Comparison of ENCODE assay signal across 18 cellular contexts in genomic region chr7:112199672-112200071, GRCh38.
"Had no signal": no experiment of that assay in that cellular context is flagged by ENCODE, and none has a peak within 500 bp of the region (broad histone marks: within the 10 kb centered on the region; RNA-seq: fewer than 3 reads in every experiment).

No MANE protein-coding gene starts in this region.

- H3K36me3 ChIP-seq: esophagus squamous epithelium, gastroesophageal sphincter, left ventricle myocardium inferior, lower lobe of right lung, neural progenitor cell, sigmoid colon had no signal

- H3K9ac ChIP-seq: neural progenitor cell had no signal

- H3K9me3 ChIP-seq: esophagus squamous epithelium, gastroesophageal sphincter, left ventricle myocardium inferior, lower lobe of right lung, psoas muscle, sigmoid colon had no signal

- H3K4me3 ChIP-seq: esophagus squamous epithelium, gastroesophageal sphincter, left ventricle myocardium inferior, lower lobe of right lung, neural progenitor cell, psoas muscle, sigmoid colon had no signal

- DNase-seq: effector memory CD4-positive, alpha-beta T cell; esophagus squamous epithelium; glutamatergic neuron; kidney; left cardiac atrium; left ventricle myocardium inferior; lower lobe of right lung; mesenchymal stem cell; midbrain; psoas muscle; sigmoid colon; small intestine; stimulated activated CD4-positive, alpha-beta T cell treated with anti-CD3 and anti-CD28 coated beads, Interleukin-12 subunit alpha, Interleukin-12 subunit beta, amount 100 ng/mL, for 4 hours; stimulated activated naive CD4-positive, alpha-beta T cell treated with Interleukin-2 at 50 U/mL for 16 hours had no signal

- H3K4me2 ChIP-seq: neural progenitor cell had no signal

- H2AFZ ChIP-seq: neural progenitor cell had no signal

- H3K27me3 ChIP-seq: esophagus squamous epithelium, gastroesophageal sphincter, sigmoid colon had no signal

- H3K27ac ChIP-seq: esophagus squamous epithelium, gastroesophageal sphincter, left ventricle myocardium inferior, lower lobe of right lung, neural progenitor cell, psoas muscle, sigmoid colon had no signal

- ATAC-seq: gastroesophageal sphincter, left cardiac atrium had no signal

- FAIRE-seq: endometrium, kidney, small intestine, urothelium cell line had no signal
